In the genomic region with DNA sequence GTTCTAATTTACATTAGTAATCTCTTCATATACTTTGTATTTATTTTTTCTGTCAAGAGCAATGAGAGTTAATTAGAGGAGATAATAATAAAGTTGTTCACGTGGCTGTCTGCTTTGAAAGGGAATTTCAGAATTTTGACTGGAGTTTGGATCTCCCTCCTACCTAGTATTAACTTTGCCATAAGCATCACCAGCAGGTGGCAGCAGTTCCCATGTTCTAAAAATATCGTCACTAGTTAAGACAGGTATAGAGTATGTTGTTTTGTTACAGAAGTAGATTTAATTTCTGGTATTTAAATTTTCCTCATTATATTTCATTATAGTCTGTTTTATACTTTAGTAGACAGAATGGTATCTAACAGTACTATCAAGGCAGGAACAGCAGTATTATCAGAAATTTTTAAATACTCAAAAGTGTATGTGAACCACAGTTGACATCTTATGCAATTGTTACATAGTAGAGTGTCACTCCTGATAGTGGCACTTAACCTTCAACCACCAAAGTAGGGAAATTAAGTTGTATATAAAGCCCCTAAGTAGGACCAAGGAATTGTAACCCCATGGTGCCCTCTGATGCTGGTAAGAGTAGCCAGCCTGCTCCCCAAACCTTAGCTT, we compare ENCODE assay signal across 8 cellular contexts. TPM values are rescaled to one million over a fixed set of nuclear protein-coding genes. Genes with fewer than 3 reads are reported as not detected.
A peak's percentile ranks its signal among the peaks of the same experiment; 100 is the strongest.
DNase-seq lines count a peak whose midpoint lies in the region; ATAC-seq lines count a peak whose summit lies in the region.

No MANE protein-coding gene starts in this region.

- H3K36me3 ChIP-seq in mesendoderm (ENCODE audit: control insufficient read depth, insufficient read depth, low read length): peaks cover 3% of the 10 kb centered on the region

- no peak overlapping the region for H3K4me2 ChIP-seq in mesendoderm (ENCODE audit: low read length)

- no peak overlapping the region for H3K4ac ChIP-seq in mesendoderm (ENCODE audit: low read depth, low read length)

- H3K56ac ChIP-seq in mesendoderm (ENCODE audit: low read length): no peak overlapping the region

- H3K23ac ChIP-seq in mesendoderm (ENCODE audit: low read length): no peak overlapping the region

- H3K79me1 ChIP-seq in mesendoderm (ENCODE audit: low read length): no peaks in the 10 kb centered on the region

- ATAC-seq in HG02623 (IDR thresholded peaks at IDR 0.05; ENCODE audit: unreplicated experiment) (peak; percentile 55), HG03442 (IDR thresholded peaks at IDR 0.05; ENCODE audit: unreplicated experiment) (no peak)

- whole genome bisulfite sequencing in mesendoderm (ENCODE audit: extremely low coverage, insufficient coverage, low lambda C conversion rate): no CpG with 5 or more reads among the region's 2 CpGs

- no peak overlapping the region for H3K4me3 ChIP-seq in mesendoderm (ENCODE audit: low read length)

- H4K8ac ChIP-seq in mesendoderm (ENCODE audit: low read depth, low read length): no peak overlapping the region

- no peak overlapping the region for H2BK120ac ChIP-seq in mesendoderm (ENCODE audit: low read depth, low read length)

- H2BK15ac ChIP-seq in mesendoderm (replicated peaks; ENCODE audit: low read depth): no peak overlapping the region

- H3K9ac ChIP-seq in mesendoderm (ENCODE audit: low read length): no peak overlapping the region

- no peaks in the 10 kb centered on the region for H3K79me2 ChIP-seq in mesendoderm (ENCODE audit: control insufficient read depth, insufficient read depth, low read length)

- no peak overlapping the region for H2AK5ac ChIP-seq in mesendoderm (ENCODE audit: low read length)

- H3K4me1 ChIP-seq in mesendoderm (ENCODE audit: control insufficient read depth, low read depth, low read length): no peaks in the 10 kb centered on the region

- H3K18ac ChIP-seq in mesendoderm (ENCODE audit: low read length): no peak overlapping the region

- H3K27ac ChIP-seq in mesendoderm (ENCODE audit: low read depth, low read length): no peak overlapping the region

- DNase-seq in DMS53 treated with DMSO at 0.1 percent for 48 hours (lab: John Stamatoyannopoulos, UW; ENCODE audit: unreplicated experiment): peak; percentile 65
- DNase-seq in NCI-H748 treated with DMSO at 0.1 percent for 48 hours (lab: John Stamatoyannopoulos, UW): peak; percentile 48
- DNase-seq in activated CD4-positive, alpha-beta T cell treated with anti-CD3 and anti-CD28 coated beads, Interleukin-2, amount 50 U/mL, for 4 hours: peak; percentile 82 to 87
- DNase-seq in effector CD4-positive, alpha-beta T cell: peak; percentile 80
- DNase-seq in mesendoderm: peak; percentile 68
- DNase-seq in stimulated activated CD8-positive, alpha-beta memory T cell treated with anti-CD3 and anti-CD28 coated beads, Interleukin-7, amount 100 ng/mL, for 24 hours (ENCODE audit: low read depth): peak; percentile 63

- no peak overlapping the region for H2BK5ac ChIP-seq in mesendoderm (ENCODE audit: low read length)

- no peak overlapping the region for H4K5ac ChIP-seq in mesendoderm (ENCODE audit: low read length)

- H3K27me3 ChIP-seq in mesendoderm (ENCODE audit: insufficient read depth, low read length, poor library complexity): no peaks in the 10 kb centered on the region

RNA-seq across cellular contexts. Expression of gene GNPDA1, which starts 20.4 kb away (rescaled TPM):
- polyA plus RNA-seq in mesendoderm (2013, experiment 1 of 2): 61.7 TPM
- polyA plus RNA-seq in mesendoderm (2013, experiment 2 of 2): 60.5 TPM

RNA-seq across cellular contexts. Expression of gene RNF14, which starts 23.6 kb away (rescaled TPM):
- 17.6 TPM for polyA plus RNA-seq in mesendoderm (2013, experiment 1 of 2)
- 18.8 TPM for polyA plus RNA-seq in mesendoderm (2013, experiment 2 of 2)

RNA-seq across cellular contexts. Expression of gene PCDH12, which starts 34.5 kb away (rescaled TPM):
- 0.06 TPM for polyA plus RNA-seq in mesendoderm (2013, experiment 1 of 2)
- 0.07 TPM for polyA plus RNA-seq in mesendoderm (2013, experiment 2 of 2)
